ENCODE assay signal across 1 cellular context in the genomic region with DNA sequence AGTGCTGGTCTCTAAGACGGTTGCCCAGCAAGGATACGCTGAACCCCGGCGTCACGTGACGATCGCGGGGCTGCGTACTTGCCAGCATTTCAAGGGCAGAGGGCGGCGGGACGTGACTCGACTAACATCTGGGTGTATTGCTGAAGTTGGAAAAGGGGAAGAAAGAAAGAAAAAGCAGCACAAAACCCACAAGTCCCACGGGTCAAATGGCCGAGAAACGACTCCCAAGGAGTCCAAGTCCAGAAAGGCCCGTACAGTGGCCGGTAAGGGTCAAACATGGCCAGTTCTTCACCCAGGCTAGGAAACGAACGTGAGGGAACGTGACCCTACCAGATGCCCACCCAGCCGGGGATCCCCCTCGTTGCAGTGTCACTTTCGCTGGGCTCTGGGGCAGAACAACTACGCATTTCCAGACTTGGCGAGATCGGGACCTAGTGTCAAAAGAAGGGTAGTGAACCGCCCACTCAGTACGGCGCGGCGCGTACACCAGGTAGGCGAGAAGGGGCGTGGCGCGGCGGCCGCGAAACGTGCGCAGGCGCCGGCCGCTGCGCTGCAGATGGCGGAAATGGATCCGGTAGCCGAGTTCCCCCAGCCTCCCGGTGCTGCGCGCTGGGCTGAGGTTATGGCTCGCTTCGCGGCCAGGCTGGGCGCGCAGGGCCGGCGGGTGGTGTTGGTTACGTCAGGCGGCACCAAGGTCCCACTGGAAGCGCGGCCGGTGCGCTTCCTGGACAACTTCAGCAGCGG.
A peak's percentile ranks its signal among the peaks of the same experiment; 100 is the strongest.
TF ChIP-seq lines count a peak whose summit lies in the region.

A gene (plus strand): TSS at position 534 of the 744 bp plus-strand sequence. CDS start 23 bp downstream, at position 557.
A gene with protein sequence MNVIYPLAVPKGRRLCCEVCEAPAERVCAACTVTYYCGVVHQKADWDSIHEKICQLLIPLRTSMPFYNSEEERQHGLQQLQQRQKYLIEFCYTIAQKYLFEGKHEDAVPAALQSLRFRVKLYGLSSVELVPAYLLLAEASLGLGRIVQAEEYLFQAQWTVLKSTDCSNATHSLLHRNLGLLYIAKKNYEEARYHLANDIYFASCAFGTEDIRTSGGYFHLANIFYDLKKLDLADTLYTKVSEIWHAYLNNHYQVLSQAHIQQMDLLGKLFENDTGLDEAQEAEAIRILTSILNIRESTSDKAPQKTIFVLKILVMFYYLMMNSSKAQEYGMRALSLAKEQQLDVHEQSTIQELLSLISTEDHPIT (minus strand): TSS at position 13 of the 744 bp plus-strand sequence. CDS start 25 bp downstream, outside the sequence.

TF ChIP-seq in K562, 482 proteins besides CTCF, POLR2A, EP300 and RAD21 (continued from another document and continues in another):
- TF ChIP-seq, protein P1, sequence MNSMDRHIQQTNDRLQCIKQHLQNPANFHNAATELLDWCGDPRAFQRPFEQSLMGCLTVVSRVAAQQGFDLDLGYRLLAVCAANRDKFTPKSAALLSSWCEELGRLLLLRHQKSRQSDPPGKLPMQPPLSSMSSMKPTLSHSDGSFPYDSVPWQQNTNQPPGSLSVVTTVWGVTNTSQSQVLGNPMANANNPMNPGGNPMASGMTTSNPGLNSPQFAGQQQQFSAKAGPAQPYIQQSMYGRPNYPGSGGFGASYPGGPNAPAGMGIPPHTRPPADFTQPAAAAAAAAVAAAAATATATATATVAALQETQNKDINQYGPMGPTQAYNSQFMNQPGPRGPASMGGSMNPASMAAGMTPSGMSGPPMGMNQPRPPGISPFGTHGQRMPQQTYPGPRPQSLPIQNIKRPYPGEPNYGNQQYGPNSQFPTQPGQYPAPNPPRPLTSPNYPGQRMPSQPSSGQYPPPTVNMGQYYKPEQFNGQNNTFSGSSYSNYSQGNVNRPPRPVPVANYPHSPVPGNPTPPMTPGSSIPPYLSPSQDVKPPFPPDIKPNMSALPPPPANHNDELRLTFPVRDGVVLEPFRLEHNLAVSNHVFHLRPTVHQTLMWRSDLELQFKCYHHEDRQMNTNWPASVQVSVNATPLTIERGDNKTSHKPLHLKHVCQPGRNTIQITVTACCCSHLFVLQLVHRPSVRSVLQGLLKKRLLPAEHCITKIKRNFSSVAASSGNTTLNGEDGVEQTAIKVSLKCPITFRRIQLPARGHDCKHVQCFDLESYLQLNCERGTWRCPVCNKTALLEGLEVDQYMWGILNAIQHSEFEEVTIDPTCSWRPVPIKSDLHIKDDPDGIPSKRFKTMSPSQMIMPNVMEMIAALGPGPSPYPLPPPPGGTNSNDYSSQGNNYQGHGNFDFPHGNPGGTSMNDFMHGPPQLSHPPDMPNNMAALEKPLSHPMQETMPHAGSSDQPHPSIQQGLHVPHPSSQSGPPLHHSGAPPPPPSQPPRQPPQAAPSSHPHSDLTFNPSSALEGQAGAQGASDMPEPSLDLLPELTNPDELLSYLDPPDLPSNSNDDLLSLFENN (IDR thresholded peaks at IDR 0.05; ENCODE audit: low read depth in 2 of 2, low read length in 2 of 2), result no peak
- TF ChIP-seq C11orf30 (IDR thresholded peaks at IDR 0.05; ENCODE audit: low read depth), result no peak
- TF ChIP-seq ZNF175 (CRISPR knock-in tag; IDR thresholded peaks at IDR 0.05; ENCODE audit: low read depth), result no peak; the same call in 1 of the 2 replicates
- no peak for TF ChIP-seq TEAD4 (IDR thresholded peaks at IDR 0.05; ENCODE audit: low read length)
- no peak for TF ChIP-seq TEAD4 (CRISPR knock-in tag; IDR thresholded peaks at IDR 0.05; ENCODE audit: borderline replicate concordance)
- TF ChIP-seq SIRT6 (IDR thresholded peaks at IDR 0.05; ENCODE audit: low read depth, low read length), result no peak
- TF ChIP-seq, protein P2, sequence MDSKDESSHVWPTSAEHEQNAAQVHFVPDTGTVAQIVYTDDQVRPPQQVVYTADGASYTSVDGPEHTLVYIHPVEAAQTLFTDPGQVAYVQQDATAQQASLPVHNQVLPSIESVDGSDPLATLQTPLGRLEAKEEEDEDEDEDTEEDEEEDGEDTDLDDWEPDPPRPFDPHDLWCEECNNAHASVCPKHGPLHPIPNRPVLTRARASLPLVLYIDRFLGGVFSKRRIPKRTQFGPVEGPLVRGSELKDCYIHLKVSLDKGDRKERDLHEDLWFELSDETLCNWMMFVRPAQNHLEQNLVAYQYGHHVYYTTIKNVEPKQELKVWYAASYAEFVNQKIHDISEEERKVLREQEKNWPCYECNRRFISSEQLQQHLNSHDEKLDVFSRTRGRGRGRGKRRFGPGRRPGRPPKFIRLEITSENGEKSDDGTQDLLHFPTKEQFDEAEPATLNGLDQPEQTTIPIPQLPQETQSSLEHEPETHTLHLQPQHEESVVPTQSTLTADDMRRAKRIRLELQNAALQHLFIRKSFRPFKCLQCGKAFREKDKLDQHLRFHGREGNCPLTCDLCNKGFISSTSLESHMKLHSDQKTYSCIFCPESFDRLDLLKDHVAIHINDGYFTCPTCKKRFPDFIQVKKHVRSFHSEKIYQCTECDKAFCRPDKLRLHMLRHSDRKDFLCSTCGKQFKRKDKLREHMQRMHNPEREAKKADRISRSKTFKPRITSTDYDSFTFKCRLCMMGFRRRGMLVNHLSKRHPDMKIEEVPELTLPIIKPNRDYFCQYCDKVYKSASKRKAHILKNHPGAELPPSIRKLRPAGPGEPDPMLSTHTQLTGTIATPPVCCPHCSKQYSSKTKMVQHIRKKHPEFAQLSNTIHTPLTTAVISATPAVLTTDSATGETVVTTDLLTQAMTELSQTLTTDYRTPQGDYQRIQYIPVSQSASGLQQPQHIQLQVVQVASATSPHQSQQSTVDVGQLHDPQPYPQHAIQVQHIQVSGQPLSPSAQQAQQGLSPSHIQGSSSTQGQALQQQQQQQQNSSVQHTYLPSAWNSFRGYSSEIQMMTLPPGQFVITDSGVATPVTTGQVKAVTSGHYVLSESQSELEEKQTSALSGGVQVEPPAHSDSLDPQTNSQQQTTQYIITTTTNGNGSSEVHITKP (IDR thresholded peaks at IDR 0.05; ENCODE audit: partially characterized antibody), result no peak
- TF ChIP-seq POLR3G (IDR thresholded peaks at IDR 0.05; ENCODE audit: extremely low read depth, insufficient read length, insufficient replicate concordance), result no peak
- TF ChIP-seq POLR2H (tag; IDR thresholded peaks at IDR 0.05; ENCODE audit: low read depth), result peak; percentile 50; the same call in 1 of the 2 replicates
- TF ChIP-seq, protein P3, sequence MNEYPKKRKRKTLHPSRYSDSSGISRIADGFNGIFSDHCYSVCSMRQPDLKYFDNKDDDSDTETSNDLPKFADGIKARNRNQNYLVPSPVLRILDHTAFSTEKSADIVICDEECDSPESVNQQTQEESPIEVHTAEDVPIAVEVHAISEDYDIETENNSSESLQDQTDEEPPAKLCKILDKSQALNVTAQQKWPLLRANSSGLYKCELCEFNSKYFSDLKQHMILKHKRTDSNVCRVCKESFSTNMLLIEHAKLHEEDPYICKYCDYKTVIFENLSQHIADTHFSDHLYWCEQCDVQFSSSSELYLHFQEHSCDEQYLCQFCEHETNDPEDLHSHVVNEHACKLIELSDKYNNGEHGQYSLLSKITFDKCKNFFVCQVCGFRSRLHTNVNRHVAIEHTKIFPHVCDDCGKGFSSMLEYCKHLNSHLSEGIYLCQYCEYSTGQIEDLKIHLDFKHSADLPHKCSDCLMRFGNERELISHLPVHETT (CRISPR knock-in tag; conservative IDR thresholded peaks at IDR 0.05 in 1 of 2, IDR thresholded peaks at IDR 0.05 in 1 of 2), result no peak
- TF ChIP-seq, protein P4, sequence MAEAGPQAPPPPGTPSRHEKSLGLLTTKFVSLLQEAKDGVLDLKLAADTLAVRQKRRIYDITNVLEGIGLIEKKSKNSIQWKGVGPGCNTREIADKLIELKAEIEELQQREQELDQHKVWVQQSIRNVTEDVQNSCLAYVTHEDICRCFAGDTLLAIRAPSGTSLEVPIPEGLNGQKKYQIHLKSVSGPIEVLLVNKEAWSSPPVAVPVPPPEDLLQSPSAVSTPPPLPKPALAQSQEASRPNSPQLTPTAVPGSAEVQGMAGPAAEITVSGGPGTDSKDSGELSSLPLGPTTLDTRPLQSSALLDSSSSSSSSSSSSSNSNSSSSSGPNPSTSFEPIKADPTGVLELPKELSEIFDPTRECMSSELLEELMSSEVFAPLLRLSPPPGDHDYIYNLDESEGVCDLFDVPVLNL (CRISPR knock-in tag; IDR thresholded peaks at IDR 0.05; ENCODE audit: low read depth), result no peak
- TF ChIP-seq, protein P5, sequence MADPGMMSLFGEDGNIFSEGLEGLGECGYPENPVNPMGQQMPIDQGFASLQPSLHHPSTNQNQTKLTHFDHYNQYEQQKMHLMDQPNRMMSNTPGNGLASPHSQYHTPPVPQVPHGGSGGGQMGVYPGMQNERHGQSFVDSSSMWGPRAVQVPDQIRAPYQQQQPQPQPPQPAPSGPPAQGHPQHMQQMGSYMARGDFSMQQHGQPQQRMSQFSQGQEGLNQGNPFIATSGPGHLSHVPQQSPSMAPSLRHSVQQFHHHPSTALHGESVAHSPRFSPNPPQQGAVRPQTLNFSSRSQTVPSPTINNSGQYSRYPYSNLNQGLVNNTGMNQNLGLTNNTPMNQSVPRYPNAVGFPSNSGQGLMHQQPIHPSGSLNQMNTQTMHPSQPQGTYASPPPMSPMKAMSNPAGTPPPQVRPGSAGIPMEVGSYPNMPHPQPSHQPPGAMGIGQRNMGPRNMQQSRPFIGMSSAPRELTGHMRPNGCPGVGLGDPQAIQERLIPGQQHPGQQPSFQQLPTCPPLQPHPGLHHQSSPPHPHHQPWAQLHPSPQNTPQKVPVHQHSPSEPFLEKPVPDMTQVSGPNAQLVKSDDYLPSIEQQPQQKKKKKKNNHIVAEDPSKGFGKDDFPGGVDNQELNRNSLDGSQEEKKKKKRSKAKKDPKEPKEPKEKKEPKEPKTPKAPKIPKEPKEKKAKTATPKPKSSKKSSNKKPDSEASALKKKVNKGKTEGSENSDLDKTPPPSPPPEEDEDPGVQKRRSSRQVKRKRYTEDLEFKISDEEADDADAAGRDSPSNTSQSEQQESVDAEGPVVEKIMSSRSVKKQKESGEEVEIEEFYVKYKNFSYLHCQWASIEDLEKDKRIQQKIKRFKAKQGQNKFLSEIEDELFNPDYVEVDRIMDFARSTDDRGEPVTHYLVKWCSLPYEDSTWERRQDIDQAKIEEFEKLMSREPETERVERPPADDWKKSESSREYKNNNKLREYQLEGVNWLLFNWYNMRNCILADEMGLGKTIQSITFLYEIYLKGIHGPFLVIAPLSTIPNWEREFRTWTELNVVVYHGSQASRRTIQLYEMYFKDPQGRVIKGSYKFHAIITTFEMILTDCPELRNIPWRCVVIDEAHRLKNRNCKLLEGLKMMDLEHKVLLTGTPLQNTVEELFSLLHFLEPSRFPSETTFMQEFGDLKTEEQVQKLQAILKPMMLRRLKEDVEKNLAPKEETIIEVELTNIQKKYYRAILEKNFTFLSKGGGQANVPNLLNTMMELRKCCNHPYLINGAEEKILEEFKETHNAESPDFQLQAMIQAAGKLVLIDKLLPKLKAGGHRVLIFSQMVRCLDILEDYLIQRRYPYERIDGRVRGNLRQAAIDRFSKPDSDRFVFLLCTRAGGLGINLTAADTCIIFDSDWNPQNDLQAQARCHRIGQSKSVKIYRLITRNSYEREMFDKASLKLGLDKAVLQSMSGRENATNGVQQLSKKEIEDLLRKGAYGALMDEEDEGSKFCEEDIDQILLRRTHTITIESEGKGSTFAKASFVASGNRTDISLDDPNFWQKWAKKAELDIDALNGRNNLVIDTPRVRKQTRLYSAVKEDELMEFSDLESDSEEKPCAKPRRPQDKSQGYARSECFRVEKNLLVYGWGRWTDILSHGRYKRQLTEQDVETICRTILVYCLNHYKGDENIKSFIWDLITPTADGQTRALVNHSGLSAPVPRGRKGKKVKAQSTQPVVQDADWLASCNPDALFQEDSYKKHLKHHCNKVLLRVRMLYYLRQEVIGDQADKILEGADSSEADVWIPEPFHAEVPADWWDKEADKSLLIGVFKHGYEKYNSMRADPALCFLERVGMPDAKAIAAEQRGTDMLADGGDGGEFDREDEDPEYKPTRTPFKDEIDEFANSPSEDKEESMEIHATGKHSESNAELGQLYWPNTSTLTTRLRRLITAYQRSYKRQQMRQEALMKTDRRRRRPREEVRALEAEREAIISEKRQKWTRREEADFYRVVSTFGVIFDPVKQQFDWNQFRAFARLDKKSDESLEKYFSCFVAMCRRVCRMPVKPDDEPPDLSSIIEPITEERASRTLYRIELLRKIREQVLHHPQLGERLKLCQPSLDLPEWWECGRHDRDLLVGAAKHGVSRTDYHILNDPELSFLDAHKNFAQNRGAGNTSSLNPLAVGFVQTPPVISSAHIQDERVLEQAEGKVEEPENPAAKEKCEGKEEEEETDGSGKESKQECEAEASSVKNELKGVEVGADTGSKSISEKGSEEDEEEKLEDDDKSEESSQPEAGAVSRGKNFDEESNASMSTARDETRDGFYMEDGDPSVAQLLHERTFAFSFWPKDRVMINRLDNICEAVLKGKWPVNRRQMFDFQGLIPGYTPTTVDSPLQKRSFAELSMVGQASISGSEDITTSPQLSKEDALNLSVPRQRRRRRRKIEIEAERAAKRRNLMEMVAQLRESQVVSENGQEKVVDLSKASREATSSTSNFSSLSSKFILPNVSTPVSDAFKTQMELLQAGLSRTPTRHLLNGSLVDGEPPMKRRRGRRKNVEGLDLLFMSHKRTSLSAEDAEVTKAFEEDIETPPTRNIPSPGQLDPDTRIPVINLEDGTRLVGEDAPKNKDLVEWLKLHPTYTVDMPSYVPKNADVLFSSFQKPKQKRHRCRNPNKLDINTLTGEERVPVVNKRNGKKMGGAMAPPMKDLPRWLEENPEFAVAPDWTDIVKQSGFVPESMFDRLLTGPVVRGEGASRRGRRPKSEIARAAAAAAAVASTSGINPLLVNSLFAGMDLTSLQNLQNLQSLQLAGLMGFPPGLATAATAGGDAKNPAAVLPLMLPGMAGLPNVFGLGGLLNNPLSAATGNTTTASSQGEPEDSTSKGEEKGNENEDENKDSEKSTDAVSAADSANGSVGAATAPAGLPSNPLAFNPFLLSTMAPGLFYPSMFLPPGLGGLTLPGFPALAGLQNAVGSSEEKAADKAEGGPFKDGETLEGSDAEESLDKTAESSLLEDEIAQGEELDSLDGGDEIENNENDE (IDR thresholded peaks at IDR 0.05; ENCODE audit: low read depth, low read length), result no peak
- TF ChIP-seq ZNF644 (tag; IDR thresholded peaks at IDR 0.05; ENCODE audit: low read depth), result 0 out of 2 replicates have a peak, but pooled peaks have one; percentile 41
- no peak for TF ChIP-seq ELF4 (CRISPR knock-in tag; IDR thresholded peaks at IDR 0.05)
- TF ChIP-seq, protein P6, sequence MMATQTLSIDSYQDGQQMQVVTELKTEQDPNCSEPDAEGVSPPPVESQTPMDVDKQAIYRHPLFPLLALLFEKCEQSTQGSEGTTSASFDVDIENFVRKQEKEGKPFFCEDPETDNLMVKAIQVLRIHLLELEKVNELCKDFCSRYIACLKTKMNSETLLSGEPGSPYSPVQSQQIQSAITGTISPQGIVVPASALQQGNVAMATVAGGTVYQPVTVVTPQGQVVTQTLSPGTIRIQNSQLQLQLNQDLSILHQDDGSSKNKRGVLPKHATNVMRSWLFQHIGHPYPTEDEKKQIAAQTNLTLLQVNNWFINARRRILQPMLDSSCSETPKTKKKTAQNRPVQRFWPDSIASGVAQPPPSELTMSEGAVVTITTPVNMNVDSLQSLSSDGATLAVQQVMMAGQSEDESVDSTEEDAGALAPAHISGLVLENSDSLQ (IDR thresholded peaks at IDR 0.05), result no peak
- TF ChIP-seq CBX5 (IDR thresholded peaks at IDR 0.05; ENCODE audit: borderline replicate concordance, low read depth), result no peak
- TF ChIP-seq, protein P7, sequence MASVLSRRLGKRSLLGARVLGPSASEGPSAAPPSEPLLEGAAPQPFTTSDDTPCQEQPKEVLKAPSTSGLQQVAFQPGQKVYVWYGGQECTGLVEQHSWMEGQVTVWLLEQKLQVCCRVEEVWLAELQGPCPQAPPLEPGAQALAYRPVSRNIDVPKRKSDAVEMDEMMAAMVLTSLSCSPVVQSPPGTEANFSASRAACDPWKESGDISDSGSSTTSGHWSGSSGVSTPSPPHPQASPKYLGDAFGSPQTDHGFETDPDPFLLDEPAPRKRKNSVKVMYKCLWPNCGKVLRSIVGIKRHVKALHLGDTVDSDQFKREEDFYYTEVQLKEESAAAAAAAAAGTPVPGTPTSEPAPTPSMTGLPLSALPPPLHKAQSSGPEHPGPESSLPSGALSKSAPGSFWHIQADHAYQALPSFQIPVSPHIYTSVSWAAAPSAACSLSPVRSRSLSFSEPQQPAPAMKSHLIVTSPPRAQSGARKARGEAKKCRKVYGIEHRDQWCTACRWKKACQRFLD (CRISPR knock-in tag; IDR thresholded peaks at IDR 0.05), result peak; percentile 66; the same call in 1 of the 2 replicates
- no peak for TF ChIP-seq GTF2A2 (tag; IDR thresholded peaks at IDR 0.05)
- no peak for TF ChIP-seq MAFG (tag; conservative IDR thresholded peaks at IDR 0.05)
- peak; percentile 70; the same call in 1 of the 2 replicates for TF ChIP-seq BRD4 (IDR thresholded peaks at IDR 0.05)
- TF ChIP-seq JUNB (CRISPR knock-in tag; conservative IDR thresholded peaks at IDR 0.05), result no peak
